Comparison of ENCODE assay signal across 14 cellular contexts in genomic region chr1:71881611-71882010, GRCh38.
DNase-seq lines count a peak whose midpoint lies in the region; ATAC-seq and TF ChIP-seq lines count a peak whose summit lies in the region.
"Had no signal": no experiment of that assay in that cellular context is flagged by ENCODE, and none has a peak within 500 bp of the region (broad histone marks: within the 10 kb centered on the region; RNA-seq: fewer than 3 reads in every experiment).

No MANE protein-coding gene starts in this region.

- no peak for ATAC-seq in GM18498 (IDR thresholded peaks at IDR 0.05; ENCODE audit: unreplicated experiment)

- in situ Hi-C loops in GM13976 (cut with MboI; ENCODE audit: low sequenced_read_pairs, unreplicated experiment) = no loop called here

- no peak overlapping the region for H3K4me3 ChIP-seq in fibroblast of pulmonary artery (replicated peaks; ENCODE audit: low read depth, low read length)

- DNase-seq in AML-193 (lab: John Stamatoyannopoulos, UW) (peak; percentile 90), KG1 (lab: John Stamatoyannopoulos, UW) (peak; percentile 64), OCI-M1 (lab: John Stamatoyannopoulos, UW) (peak; percentile 95), fibroblast of pulmonary artery (ENCODE audit: low read depth) (peak; percentile 8), GM13976 (ENCODE audit: low spot score) (no peak), SW 1271 (lab: John Stamatoyannopoulos, UW) (no peak)
- no peak for DNase-seq in activated effector memory CD4-positive, alpha-beta T cell treated with Interleukin-2 at 50 U/mL for 16 hours
- DNase-seq: activated CD4-positive, alpha-beta T cell treated with anti-CD3 and anti-CD28 coated beads for 4 hours; activated naive CD4-positive, alpha-beta T cell treated with anti-CD3 and anti-CD28 coated beads, Interleukin-2, amount 10 ng/mL, durations not matched to agents 7 days and 5 days; effector CD4-positive, alpha-beta T cell; NCI-H1694; retina; stimulated activated CD4-positive, alpha-beta T cell treated with anti-CD3 and anti-CD28 coated beads, Interleukin-1b, Interleukin-23, amount 100 ng/mL, for 48 hours had no signal

- TF ChIP-seq CTCF in fibroblast of pulmonary artery (IDR thresholded peaks at IDR 0.05; ENCODE audit: low read length, missing control alignments) (no peak), GM13976 (IDR thresholded peaks at IDR 0.05; ENCODE audit: borderline replicate concordance, control extremely low read depth, extremely low read depth, insufficient read depth, missing control alignments) (no peak)

Comparison
In these comparisons a context has a peak if more than half of its experiments do, and no peak if none do; other contexts are left out.
1. DNase-seq: peak in AML-193 (2 of 2), KG1 (single experiment), OCI-M1 (single experiment) and fibroblast of pulmonary artery (single experiment); none in GM13976 (single experiment), activated effector memory CD4-positive, alpha-beta T cell treated with Interleukin-2 at 50 U/mL for 16 hours (single experiment) and SW 1271 (0 of 2).